Comparison of ENCODE assay signal across 1 cellular context in genomic region chr17:46770818-46771600, GRCh38.
TF ChIP-seq lines count a peak whose summit lies in the region.

No MANE protein-coding gene starts in this region.

TF ChIP-seq in HepG2, 621 proteins besides CTCF, POLR2A, EP300 and RAD21 (continued from another document and continues in another):
- no peak for TF ChIP-seq PATZ1 (CRISPR knock-in tag; IDR thresholded peaks at IDR 0.05)
- peak; percentile 38; the same call in 1 of the 2 replicates for TF ChIP-seq SPEN (CRISPR knock-in tag; IDR thresholded peaks at IDR 0.05; ENCODE audit: low read depth)
- peak; percentile 79 for TF ChIP-seq ZNF605 (CRISPR knock-in tag; IDR thresholded peaks at IDR 0.05)
- TF ChIP-seq SP140L (CRISPR knock-in tag; IDR thresholded peaks at IDR 0.05; ENCODE audit: borderline replicate concordance) = no peak; the same call in 1 of the 2 replicates
- peak; percentile 6; the same call in 1 of the 2 replicates for TF ChIP-seq ZFP36L1 (CRISPR knock-in tag; IDR thresholded peaks at IDR 0.05)
- 0 out of 2 replicates have a peak, but pooled peaks have one; percentile 39 for TF ChIP-seq ZBTB34 (CRISPR knock-in tag; IDR thresholded peaks at IDR 0.05)
- peak; percentile 49 for TF ChIP-seq E2F1 (CRISPR knock-in tag; IDR thresholded peaks at IDR 0.05)
- TF ChIP-seq ZNF367 (CRISPR knock-in tag; IDR thresholded peaks at IDR 0.05; ENCODE audit: borderline replicate concordance) = no peak; the same call in 1 of the 2 replicates
- TF ChIP-seq ZZZ3 (CRISPR knock-in tag; IDR thresholded peaks at IDR 0.05; ENCODE audit: borderline replicate concordance) = peak; percentile 53; the same call in 1 of the 2 replicates
- TF ChIP-seq NFKBIZ (CRISPR knock-in tag; IDR thresholded peaks at IDR 0.05) = 0 out of 2 replicates have a peak, but pooled peaks have one; percentile 28
- TF ChIP-seq ZNF646 (CRISPR knock-in tag; IDR thresholded peaks at IDR 0.05) = no peak
- TF ChIP-seq THAP9 (CRISPR knock-in tag; IDR thresholded peaks at IDR 0.05; ENCODE audit: borderline replicate concordance) = 0 out of 2 replicates have a peak, but pooled peaks have one; percentile 57
- TF ChIP-seq ZNF460 (CRISPR knock-in tag; IDR thresholded peaks at IDR 0.05; ENCODE audit: borderline replicate concordance) = no peak
- TF ChIP-seq NR0B2 (CRISPR knock-in tag; IDR thresholded peaks at IDR 0.05) = no peak
- no peak for TF ChIP-seq ZNF260 (CRISPR knock-in tag; IDR thresholded peaks at IDR 0.05; ENCODE audit: borderline replicate concordance, low read depth)
- no peak for TF ChIP-seq RFX1 (IDR thresholded peaks at IDR 0.05)
- TF ChIP-seq ZNF484 (CRISPR knock-in tag; IDR thresholded peaks at IDR 0.05; ENCODE audit: borderline replicate concordance, low read depth) = no peak
- no peak for TF ChIP-seq ATM (IDR thresholded peaks at IDR 0.05; ENCODE audit: borderline replicate concordance)
- 0 out of 2 replicates have a peak, but pooled peaks have one; percentile 71 for TF ChIP-seq GTF3A (CRISPR knock-in tag; conservative IDR thresholded peaks at IDR 0.05)
- 0 out of 2 replicates have a peak, but pooled peaks have one; percentile 30 for TF ChIP-seq CBFB (CRISPR knock-in tag; IDR thresholded peaks at IDR 0.05)
- no peak for TF ChIP-seq ESRRA (CRISPR knock-in tag; IDR thresholded peaks at IDR 0.05; ENCODE audit: low read depth)
- no peak for TF ChIP-seq NRL (CRISPR knock-in tag; IDR thresholded peaks at IDR 0.05; ENCODE audit: borderline replicate concordance)
- TF ChIP-seq KMT2A (CRISPR knock-in tag; IDR thresholded peaks at IDR 0.05) = no peak
- peak; percentile 35; the same call in 1 of the 2 replicates for TF ChIP-seq ZNF691 (CRISPR knock-in tag; IDR thresholded peaks at IDR 0.05; ENCODE audit: borderline replicate concordance, low read depth)
- peak; percentile 84 for TF ChIP-seq ZNF768 (CRISPR knock-in tag; IDR thresholded peaks at IDR 0.05)
- TF ChIP-seq TERF1 (CRISPR knock-in tag; IDR thresholded peaks at IDR 0.05) = 0 out of 2 replicates have a peak, but pooled peaks have one; percentile 17
- peak; percentile 13; the same call in 1 of the 2 replicates for TF ChIP-seq POGK (CRISPR knock-in tag; conservative IDR thresholded peaks at IDR 0.05)
- TF ChIP-seq ZNF12 (CRISPR knock-in tag; IDR thresholded peaks at IDR 0.05) = no peak
- no peak for TF ChIP-seq NONO (IDR thresholded peaks at IDR 0.05)
- TF ChIP-seq NONO (CRISPR knock-in tag; conservative IDR thresholded peaks at IDR 0.05) = no peak
- TF ChIP-seq ZNF550 (CRISPR knock-in tag; IDR thresholded peaks at IDR 0.05; ENCODE audit: borderline replicate concordance) = no peak
- peak; percentile 39; the same call in 1 of the 2 replicates for TF ChIP-seq GFI1 (CRISPR knock-in tag; IDR thresholded peaks at IDR 0.05; ENCODE audit: borderline replicate concordance)
- no peak for TF ChIP-seq ZNF788 (CRISPR knock-in tag; IDR thresholded peaks at IDR 0.05; ENCODE audit: borderline replicate concordance)
- TF ChIP-seq ZNF33A (CRISPR knock-in tag; IDR thresholded peaks at IDR 0.05; ENCODE audit: borderline replicate concordance) = no peak
